In genomic region chr3:186021250-186021649, GRCh38 we compare ENCODE assay signal across 1 cellular context.
TF ChIP-seq lines count a peak whose summit lies in the region.

No MANE protein-coding gene starts in this region.

TF ChIP-seq in HEK293, 187 proteins besides CTCF, POLR2A, EP300 and RAD21:
- TF ChIP-seq ZBTB11 (tag by site-specific recombination; conservative IDR thresholded peaks at IDR 0.05; ENCODE audit: low read depth) (peak; percentile 54; the same call in 1 of the 2 replicates), ZBTB8A (tag by site-specific recombination; IDR thresholded peaks at IDR 0.05) (peak; percentile 25; the same call in 1 of the 2 replicates), ZNF558 (tag by site-specific recombination; IDR thresholded peaks at IDR 0.05) (peak; percentile 63; the same call in 1 of the 2 replicates), ZNF140 (tag by site-specific recombination; IDR thresholded peaks at IDR 0.05) (peak; percentile 34; the same call in 1 of the 2 replicates), ZNF654 (tag by site-specific recombination; IDR thresholded peaks at IDR 0.05; ENCODE audit: low read depth) (peak; percentile 11; the same call in 1 of the 2 replicates), ZNF518A (tag by site-specific recombination; conservative IDR thresholded peaks at IDR 0.05; ENCODE audit: low read depth) (peak; percentile 67; the same call in 1 of the 2 replicates), ZNF426 (tag by site-specific recombination; IDR thresholded peaks at IDR 0.05) (peak; percentile 61), ZNF394 (tag by site-specific recombination; IDR thresholded peaks at IDR 0.05; ENCODE audit: borderline replicate concordance) (peak; percentile 83; the same call in 1 of the 2 replicates), ZNF623 (tag by site-specific recombination; IDR thresholded peaks at IDR 0.05) (peak; percentile 39; the same call in 1 of the 2 replicates), ZNF555 (tag by site-specific recombination; conservative IDR thresholded peaks at IDR 0.05) (peak; percentile 38)
